9 cellular contexts compared by ENCODE assay signal in genomic region chr2:152743004-152743403, GRCh38. TPM values are rescaled to one million over a fixed set of nuclear protein-coding genes. Genes with fewer than 3 reads are reported as not detected.
DNase-seq lines count a peak whose midpoint lies in the region; ATAC-seq and TF ChIP-seq lines count a peak whose summit lies in the region.
"Had no signal": no experiment of that assay in that cellular context is flagged by ENCODE, and none has a peak within 500 bp of the region (broad histone marks: within the 10 kb centered on the region; RNA-seq: fewer than 3 reads in every experiment).

No MANE protein-coding gene starts in this region.

- H3K4me3 ChIP-seq in PC-3 (ENCODE audit: low read length): no peak overlapping the region
- no peak overlapping the region for H3K4me3 ChIP-seq in naive thymus-derived CD4-positive, alpha-beta T cell (ENCODE audit: low read length)

- H3K27me3 ChIP-seq in PC-3 (ENCODE audit: low read length): no peaks in the 10 kb centered on the region
- no peaks in the 10 kb centered on the region for H3K27me3 ChIP-seq in naive thymus-derived CD4-positive, alpha-beta T cell (ENCODE audit: control insufficient read depth in 2 of 2, insufficient read depth in 2 of 2, low read length in 2 of 2)

- TF ChIP-seq CTCF in PC-3 (conservative IDR thresholded peaks at IDR 0.05; ENCODE audit: low read depth, low read length): peak; percentile 66
- peak; percentile 67 for TF ChIP-seq CTCF in glutamatergic neuron (IDR thresholded peaks at IDR 0.05; ENCODE audit: partially characterized antibody, unreplicated experiment)

- H3K4me1 ChIP-seq in PC-3 (ENCODE audit: insufficient read depth, low read length): no peaks in the 10 kb centered on the region
- no peaks in the 10 kb centered on the region for H3K4me1 ChIP-seq in naive thymus-derived CD4-positive, alpha-beta T cell (ENCODE audit: control insufficient read depth in 2 of 2, insufficient read depth in 2 of 2, low read length in 2 of 2)

- peak; percentile 11 for DNase-seq in SKM-1 (lab: John Stamatoyannopoulos, UW; ENCODE audit: unreplicated experiment)
- DNase-seq in SKM-1 treated with dmso at 0.1 percent for 144 hours (lab: John Stamatoyannopoulos, UW; ENCODE audit: unreplicated experiment): no peak
- DNase-seq in PC-3: peak; percentile 51
- no peak for DNase-seq in glutamatergic neuron
- DNase-seq in activated naive CD4-positive, alpha-beta T cell treated with anti-CD3 and anti-CD28 coated beads, Interleukin-2, amount 10 ng/mL, durations not matched to agents 7 days and 5 days: no peak
- DNase-seq in naive thymus-derived CD4-positive, alpha-beta T cell: no peak
- DNase-seq in stimulated activated CD4-positive, alpha-beta T cell treated with anti-CD3 and anti-CD28 coated beads, Interleukin-2, amount 100 ng/mL, for 48 hours: no peak

- H4K20me1 ChIP-seq in PC-3 (ENCODE audit: low read length): no peaks in the 10 kb centered on the region

- H3F3A ChIP-seq in PC-3 (ENCODE audit: low read length, unreplicated experiment): no peaks in the 10 kb centered on the region

- H3K4me2 ChIP-seq in PC-3 (ENCODE audit: low read length): no peak overlapping the region

- peaks cover 4% of the 10 kb centered on the region for H3K27me3 Mint-ChIP-seq in glutamatergic neuron (ENCODE audit: unreplicated experiment)
- H3K27me3 Mint-ChIP-seq in activated naive CD4-positive, alpha-beta T cell treated with anti-CD3 and anti-CD28 coated beads, Interleukin-2, amount 10 ng/mL, durations not matched to agents 7 days and 5 days: no peaks in the 10 kb centered on the region
- no peaks in the 10 kb centered on the region for H3K27me3 Mint-ChIP-seq in naive thymus-derived CD4-positive, alpha-beta T cell
- H3K27me3 Mint-ChIP-seq: activated naive CD4-positive, alpha-beta T cell treated with anti-CD3 and anti-CD28 coated beads, Interleukin-2, amount 50 U/mL, for 24 hours had no signal

- ATAC-seq in HG03025 (IDR thresholded peaks at IDR 0.05; ENCODE audit: low FRiP score, unreplicated experiment): peak; percentile 48
- ATAC-seq in PC-3: peak; percentile 62
- no peak for ATAC-seq in naive thymus-derived CD4-positive, alpha-beta T cell

- CTCF ChIA-PET in PC-3 (lab: Charles Lee): interaction anchor here (0.6 kb wide), 1 partner anchor 706 kb away, joined by 5 read pairs; no protein-coding TSS in a partner anchor
- CTCF ChIA-PET in activated naive CD4-positive, alpha-beta T cell treated with anti-CD3 and anti-CD28 coated beads, Interleukin-2, amount 10 ng/mL, durations not matched to agents 7 days and 5 days (lab: Charles Lee): interaction anchor here (0.7 to 1.7 kb wide), 6 partner anchors 10 to 107 kb away, joined by 4 to 5 read pairs (median 4); no protein-coding TSS in a partner anchor
- CTCF ChIA-PET in naive thymus-derived CD4-positive, alpha-beta T cell (lab: Charles Lee): interaction anchor here (0.9 to 1.8 kb wide), 5 partner anchors 13 to 567 kb away, joined by 3 to 4 read pairs (median 4); partner anchors contain the start of gene STAM2

- no peak overlapping the region for H3K9ac ChIP-seq in PC-3 (ENCODE audit: low read length)

- POLR2A ChIA-PET in PC-3 (lab: Charles Lee; ENCODE audit: unreplicated experiment): no interaction called here
- POLR2A ChIA-PET in naive thymus-derived CD4-positive, alpha-beta T cell (lab: Charles Lee): no interaction called here

- peaks cover 5% of the 10 kb centered on the region for H3K9me3 Mint-ChIP-seq in glutamatergic neuron (ENCODE audit: unreplicated experiment)
- no peaks in the 10 kb centered on the region for H3K9me3 Mint-ChIP-seq in activated naive CD4-positive, alpha-beta T cell treated with anti-CD3 and anti-CD28 coated beads, Interleukin-2, amount 10 ng/mL, durations not matched to agents 7 days and 5 days
- H3K9me3 Mint-ChIP-seq in naive thymus-derived CD4-positive, alpha-beta T cell: peaks cover 0 to 5% (median 0%) of the 10 kb centered on the region in 11 donors
- H3K9me3 Mint-ChIP-seq: activated naive CD4-positive, alpha-beta T cell treated with anti-CD3 and anti-CD28 coated beads, Interleukin-2, amount 50 U/mL, for 24 hours had no signal

- no peaks in the 10 kb centered on the region for H3K9me2 ChIP-seq in PC-3 (replicated peaks; ENCODE audit: low read length)

- H3K27ac Mint-ChIP-seq in glutamatergic neuron (ENCODE audit: unreplicated experiment): no peak overlapping the region
- H3K27ac Mint-ChIP-seq in activated naive CD4-positive, alpha-beta T cell treated with anti-CD3 and anti-CD28 coated beads, Interleukin-2, amount 10 ng/mL, durations not matched to agents 7 days and 5 days: no peak overlapping the region
- no peak overlapping the region for H3K27ac Mint-ChIP-seq in naive thymus-derived CD4-positive, alpha-beta T cell
- H3K27ac Mint-ChIP-seq: activated naive CD4-positive, alpha-beta T cell treated with anti-CD3 and anti-CD28 coated beads, Interleukin-2, amount 50 U/mL, for 24 hours had no signal

- no peak overlapping the region for H3K4me3 Mint-ChIP-seq in glutamatergic neuron (ENCODE audit: unreplicated experiment)
- H3K4me3 Mint-ChIP-seq in activated naive CD4-positive, alpha-beta T cell treated with anti-CD3 and anti-CD28 coated beads, Interleukin-2, amount 10 ng/mL, durations not matched to agents 7 days and 5 days: no peak overlapping the region
- H3K4me3 Mint-ChIP-seq in naive thymus-derived CD4-positive, alpha-beta T cell: no peak overlapping the region
- H3K4me3 Mint-ChIP-seq: activated naive CD4-positive, alpha-beta T cell treated with anti-CD3 and anti-CD28 coated beads, Interleukin-2, amount 50 U/mL, for 24 hours had no signal

- H3K9me3 ChIP-seq in PC-3 (ENCODE audit: low read length): no peaks in the 10 kb centered on the region
- no peaks in the 10 kb centered on the region for H3K9me3 ChIP-seq in naive thymus-derived CD4-positive, alpha-beta T cell (ENCODE audit: control insufficient read depth in 2 of 3, low read length in 3 of 3)

- H2AFZ ChIP-seq in PC-3 (ENCODE audit: low read length): no peak overlapping the region

- BruUV-seq in PC-3 (replicated peaks; lab: Mats Ljungman, UMichigan): no TSS peak

- H3K79me2 ChIP-seq in PC-3 (ENCODE audit: low read length): no peaks in the 10 kb centered on the region

- no peak overlapping the region for H3K27ac ChIP-seq in PC-3 (ENCODE audit: low read length)
- no peak overlapping the region for H3K27ac ChIP-seq in naive thymus-derived CD4-positive, alpha-beta T cell (ENCODE audit: low read depth, low read length)

- H3K36me3 Mint-ChIP-seq in glutamatergic neuron (ENCODE audit: unreplicated experiment): peaks cover 16% of the 10 kb centered on the region
- H3K36me3 Mint-ChIP-seq in activated naive CD4-positive, alpha-beta T cell treated with anti-CD3 and anti-CD28 coated beads, Interleukin-2, amount 10 ng/mL, durations not matched to agents 7 days and 5 days: peaks cover 20% of the 10 kb centered on the region
- peaks cover 5 to 32% (median 17%) of the 10 kb centered on the region in 5 donors for H3K36me3 Mint-ChIP-seq in naive thymus-derived CD4-positive, alpha-beta T cell

- H3K4me1 Mint-ChIP-seq in glutamatergic neuron (ENCODE audit: low read depth, unreplicated experiment): no peaks in the 10 kb centered on the region
- no peaks in the 10 kb centered on the region for H3K4me1 Mint-ChIP-seq in activated naive CD4-positive, alpha-beta T cell treated with anti-CD3 and anti-CD28 coated beads, Interleukin-2, amount 10 ng/mL, durations not matched to agents 7 days and 5 days
- peaks cover 0 to 9% (median 5%) of the 10 kb centered on the region in 7 donors for H3K4me1 Mint-ChIP-seq in naive thymus-derived CD4-positive, alpha-beta T cell
- H3K4me1 Mint-ChIP-seq: activated naive CD4-positive, alpha-beta T cell treated with anti-CD3 and anti-CD28 coated beads, Interleukin-2, amount 50 U/mL, for 24 hours had no signal

- H3K36me3 ChIP-seq in PC-3 (ENCODE audit: low read depth, low read length): peaks cover 7% of the 10 kb centered on the region
- H3K36me3 ChIP-seq in naive thymus-derived CD4-positive, alpha-beta T cell (ENCODE audit: control insufficient read depth in 2 of 3, insufficient read depth in 3 of 3, low read length in 3 of 3): no peaks in the 10 kb centered on the region

- intact Hi-C loops in PC-3 (cut with micrococcal nuclease): loop anchor here (5.0 kb wide), 1 partner anchor 566 kb away; the partner anchor contains the start of gene STAM2
- intact Hi-C loops in naive thymus-derived CD4-positive, alpha-beta T cell (cut with micrococcal nuclease): loop anchor here in 1 of 2 donors (2.0 kb wide), 1 partner anchor 706 kb away; no protein-coding TSS in a partner anchor

RNA-seq across cellular contexts. Expression of gene ARL6IP6, which starts 24.6 kb away (rescaled TPM):
- total RNA-seq in PC-3 (2014; rRNA removed) (19.0 and 21.4 TPM in 2 replicates), glutamatergic neuron (ENCODE audit: unreplicated experiment) (26.4 TPM)
- 10 to 100 TPM; 10.2 to 43.6 (median 18.0) TPM for total RNA-seq in naive thymus-derived CD4-positive, alpha-beta T cell
- 10 to 100 TPM; 14.0 to 25.7 TPM for polyA plus RNA-seq in naive thymus-derived CD4-positive, alpha-beta T cell

RNA-seq across cellular contexts. Expression of gene PRPF40A, which starts 25.7 kb away (rescaled TPM):
- total RNA-seq in PC-3 (2014; rRNA removed) (120 and 140 TPM in 2 replicates), glutamatergic neuron (ENCODE audit: unreplicated experiment) (144 TPM)
- 100 to 1,000 TPM; 104 to 126 (median 109) TPM for total RNA-seq in naive thymus-derived CD4-positive, alpha-beta T cell
- 100 to 1,000 TPM; 116 to 119 TPM for polyA plus RNA-seq in naive thymus-derived CD4-positive, alpha-beta T cell

Comparison
In these comparisons a context has a peak if more than half of its experiments do, and no peak if none do; other contexts are left out.
1. DNase-seq: peak in SKM-1 (single experiment) and PC-3 (single experiment); none in SKM-1 treated with dmso at 0.1 percent for 144 hours (single experiment), glutamatergic neuron (single experiment), activated naive CD4-positive, alpha-beta T cell treated with anti-CD3 and anti-CD28 coated beads, Interleukin-2, amount 10 ng/mL, durations not matched to agents 7 days and 5 days (single experiment), naive thymus-derived CD4-positive, alpha-beta T cell (0 of 9) and stimulated activated CD4-positive, alpha-beta T cell treated with anti-CD3 and anti-CD28 coated beads, Interleukin-2, amount 100 ng/mL, for 48 hours (0 of 2).